ENCODE assay signal across 1 cellular context in the genomic region with DNA sequence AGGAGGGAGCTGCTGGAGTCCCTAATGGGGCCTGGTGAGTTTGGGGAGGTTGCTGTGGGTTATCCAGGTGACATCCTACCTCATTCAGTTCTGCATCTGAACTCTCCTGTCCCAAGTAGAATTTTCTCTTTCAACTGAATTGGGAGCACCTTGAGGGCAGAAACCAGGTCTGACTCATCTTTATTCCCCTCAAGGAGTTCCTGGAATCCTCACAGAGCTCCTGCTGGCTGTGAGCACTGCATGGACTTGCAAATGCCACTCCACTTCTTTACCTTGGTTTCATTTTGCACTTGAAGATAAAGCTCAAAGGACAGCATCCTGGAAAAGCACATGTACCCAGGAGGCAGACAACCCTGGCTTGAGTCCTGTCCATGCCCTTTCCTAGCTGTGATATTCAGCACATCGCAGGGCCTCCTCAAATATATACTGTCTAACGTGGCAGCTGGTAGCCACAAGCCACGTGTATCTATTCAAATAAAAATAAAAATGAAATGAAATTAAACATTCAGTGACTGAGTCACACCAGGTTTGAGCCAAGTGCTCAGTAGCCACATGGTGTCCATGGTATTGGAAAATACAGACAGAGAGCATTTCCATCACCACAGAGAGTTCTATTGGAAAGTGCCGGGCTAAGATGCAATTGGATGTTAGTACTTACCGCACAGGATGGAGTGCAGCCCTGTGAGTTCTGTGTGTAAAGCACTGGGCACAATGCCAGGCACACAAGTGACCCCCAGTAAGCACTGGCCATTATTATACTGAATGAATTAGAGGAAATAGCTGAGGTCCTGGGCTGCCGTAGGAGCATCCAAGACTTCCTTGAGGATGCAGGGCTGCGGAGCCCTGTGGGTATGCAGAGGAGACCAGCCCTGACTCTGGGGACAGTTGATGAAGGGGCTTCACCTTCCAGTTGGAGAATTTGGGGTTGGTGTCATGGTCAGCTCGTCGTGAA.
TF ChIP-seq lines count a peak whose summit lies in the region.

No MANE protein-coding gene starts in this region.

TF ChIP-seq in IMR-90, 13 proteins besides CTCF, POLR2A, EP300 and RAD21:
- TF ChIP-seq CHD1 (IDR thresholded peaks at IDR 0.05; ENCODE audit: low read depth, low read length) (no peak), MXI1 (IDR thresholded peaks at IDR 0.05; ENCODE audit: borderline replicate concordance, low read depth, low read length) (no peak), RCOR1 (IDR thresholded peaks at IDR 0.05; ENCODE audit: insufficient replicate concordance, low read length) (no peak), RFX5 (IDR thresholded peaks at IDR 0.05; ENCODE audit: low read depth, low read length) (no peak), MAFK (IDR thresholded peaks at IDR 0.05; ENCODE audit: low read depth, low read length) (no peak), NFE2L2 (IDR thresholded peaks at IDR 0.05; ENCODE audit: low read depth, low read length) (no peak), ELK1 (IDR thresholded peaks at IDR 0.05; ENCODE audit: borderline replicate concordance, low read depth, low read length) (no peak), MAZ (IDR thresholded peaks at IDR 0.05; ENCODE audit: borderline replicate concordance, low read depth, low read length) (no peak)
- TF ChIP-seq, protein P1, sequence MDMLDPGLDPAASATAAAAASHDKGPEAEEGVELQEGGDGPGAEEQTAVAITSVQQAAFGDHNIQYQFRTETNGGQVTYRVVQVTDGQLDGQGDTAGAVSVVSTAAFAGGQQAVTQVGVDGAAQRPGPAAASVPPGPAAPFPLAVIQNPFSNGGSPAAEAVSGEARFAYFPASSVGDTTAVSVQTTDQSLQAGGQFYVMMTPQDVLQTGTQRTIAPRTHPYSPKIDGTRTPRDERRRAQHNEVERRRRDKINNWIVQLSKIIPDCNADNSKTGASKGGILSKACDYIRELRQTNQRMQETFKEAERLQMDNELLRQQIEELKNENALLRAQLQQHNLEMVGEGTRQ (IDR thresholded peaks at IDR 0.05; ENCODE audit: low read depth, low read length): no peak
